ENCODE assay signal across 1 cellular context in the genomic region with DNA sequence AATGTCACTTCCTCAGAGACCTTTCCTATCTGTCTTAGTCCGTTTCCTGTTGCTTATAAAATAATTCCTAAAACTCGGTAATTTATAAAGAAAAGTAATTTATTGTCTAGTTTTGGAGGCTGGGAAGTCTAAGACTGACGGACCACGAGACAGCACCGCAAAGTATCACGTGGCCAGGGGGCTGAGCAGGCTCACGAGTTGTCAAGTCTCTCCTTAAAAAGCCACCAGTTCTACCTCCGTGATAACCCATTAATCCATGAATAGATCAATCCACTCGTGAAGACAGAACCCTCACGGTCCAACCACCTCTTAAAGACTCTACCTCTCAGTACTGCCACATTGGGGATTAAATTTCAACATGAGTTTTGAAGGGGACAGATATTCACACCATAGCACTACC.
TF ChIP-seq lines count a peak whose summit lies in the region.

No MANE protein-coding gene starts in this region.

TF ChIP-seq in HEK293, 187 proteins besides CTCF, POLR2A, EP300 and RAD21 (continued from another document):
- TF ChIP-seq GFI1B (tag by site-specific recombination; IDR thresholded peaks at IDR 0.05) (no peak), ZNF791 (tag by site-specific recombination; IDR thresholded peaks at IDR 0.05) (no peak)
